In the genomic region with DNA sequence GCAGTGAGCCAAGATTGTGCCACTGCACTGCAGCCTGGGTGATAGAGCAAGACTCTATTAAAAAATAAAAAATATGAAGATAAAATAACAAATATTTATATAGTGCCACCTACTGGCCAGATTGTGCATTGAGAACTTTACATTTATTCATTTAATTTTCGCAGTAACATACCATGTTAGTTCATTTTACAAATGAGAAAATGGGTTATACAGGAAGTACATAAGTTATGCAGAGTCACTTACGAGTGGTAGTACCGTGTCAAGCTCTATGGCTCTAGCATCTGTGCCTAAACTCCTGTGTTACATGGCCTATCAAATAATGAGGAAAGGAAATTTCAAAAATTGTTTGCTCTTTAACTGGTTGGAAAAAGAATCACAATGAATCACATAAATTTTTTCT, we compare ENCODE assay signal across 8 cellular contexts. TPM values are rescaled to one million over a fixed set of nuclear protein-coding genes. Genes with fewer than 3 reads are reported as not detected.
DNase-seq lines count a peak whose midpoint lies in the region; ATAC-seq, FAIRE-seq and TF ChIP-seq lines count a peak whose summit lies in the region.

No MANE protein-coding gene starts in this region.

- no peak for FAIRE-seq in bronchial epithelial cell (lab: Jason Lieb, UNC)

- no peaks in the 10 kb centered on the region for H3K9me3 Mint-ChIP-seq in naive B cell

- peak overlapping the region in 3 of 6 donors; percentile 4 to 64 (median 49) for H3K27ac Mint-ChIP-seq in naive B cell

- H3K4me1 Mint-ChIP-seq in naive B cell: peaks cover 0 to 5% (median 0%) of the 10 kb centered on the region in 3 donors

- H3K27me3 Mint-ChIP-seq in naive B cell: no peaks in the 10 kb centered on the region

- DNase-seq in SIG-M5 treated with dmso at 0.1 percent for 504 hours (lab: John Stamatoyannopoulos, UW; ENCODE audit: unreplicated experiment) (peak; percentile 46), SIG-M5 (lab: John Stamatoyannopoulos, UW) (no peak), LNCaP clone FGC (ENCODE audit: low read depth) (no peak), bronchial epithelial cell (ENCODE audit: low read depth) (peak; percentile 25), naive B cell (peak; percentile 17), DMS153 treated with DMSO at 0.1 percent for 48 hours (lab: John Stamatoyannopoulos, UW; ENCODE audit: unreplicated experiment) (no peak), NCI-H774 (lab: John Stamatoyannopoulos, UW) (no peak)
- DNase-seq in activated CD4-positive, alpha-beta T cell treated with anti-CD3 and anti-CD28 coated beads, Interleukin-2, amount 50 U/mL, for 48 hours: no peak

- H3K4me3 ChIP-seq in LNCaP clone FGC (ENCODE audit: low read depth, low read length) (no peak overlapping the region), bronchial epithelial cell (ENCODE audit: low read depth, low read length) (no peak overlapping the region)

- no peaks in the 10 kb centered on the region for H3K27me3 ChIP-seq in bronchial epithelial cell (ENCODE audit: control insufficient read depth, insufficient read depth, low read length)

- peaks cover 9 to 16% of the 10 kb centered on the region in 2 donors for H3K36me3 Mint-ChIP-seq in naive B cell

- ATAC-seq in naive B cell (ENCODE audit: low read depth in 2 of 2): peak; percentile 48 to 60

- peaks cover 5% of the 10 kb centered on the region for H3K36me3 ChIP-seq in bronchial epithelial cell (ENCODE audit: control insufficient read depth, insufficient read depth, low read length)

- TF ChIP-seq CTCF in LNCaP clone FGC (IDR thresholded peaks at IDR 0.05; ENCODE audit: control insufficient read depth, extremely low read depth, insufficient read depth) (peak; percentile 41), bronchial epithelial cell (IDR thresholded peaks at IDR 0.05; ENCODE audit: insufficient read depth, low read length, severe bottlenecking) (peak; percentile 17)

- H3K4me3 Mint-ChIP-seq in naive B cell: no peak overlapping the region

RNA-seq across cellular contexts. Expression of a gene that starts 27.9 kb away (rescaled TPM):
- total RNA-seq in bronchial epithelial cell: 22.1 and 25.3 TPM in 2 replicates
- 10 to 100 TPM in 5 of 6 donors, 1 to 10 TPM in 1; 7.4 to 31.1 (median 21.9) TPM for polyA plus RNA-seq in naive B cell (ENCODE audit: low read depth in 6 of 6)

Comparison
In these comparisons a context has a peak if more than half of its experiments do, and no peak if none do; other contexts are left out.
1. DNase-seq: peak in SIG-M5 treated with dmso at 0.1 percent for 504 hours (single experiment), bronchial epithelial cell (single experiment) and naive B cell (single experiment); none in SIG-M5 (single experiment), LNCaP clone FGC (single experiment), DMS153 treated with DMSO at 0.1 percent for 48 hours (single experiment), NCI-H774 (single experiment) and activated CD4-positive, alpha-beta T cell treated with anti-CD3 and anti-CD28 coated beads, Interleukin-2, amount 50 U/mL, for 48 hours (0 of 2).